14 cellular contexts compared by ENCODE assay signal in the genomic region with DNA sequence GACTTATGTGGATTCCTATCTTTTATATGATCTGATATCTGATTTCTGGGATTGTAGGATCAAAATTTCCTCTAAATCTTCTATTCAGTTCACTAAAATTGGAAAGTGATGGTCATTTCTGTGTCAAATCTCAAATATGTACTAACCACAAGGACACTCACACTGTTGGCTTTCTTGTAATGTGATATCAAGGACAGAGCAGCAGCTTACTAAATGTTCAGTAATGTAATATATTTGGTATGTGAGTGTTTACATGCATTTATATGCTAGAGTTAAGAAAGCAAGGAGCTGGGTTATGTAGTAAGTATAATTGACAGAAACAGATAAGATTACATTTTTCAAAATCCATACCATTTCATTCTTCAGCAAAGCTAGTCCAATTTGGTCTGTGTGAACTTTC. TPM values are rescaled to one million over a fixed set of nuclear protein-coding genes. Genes with fewer than 3 reads are reported as not detected.
A peak's percentile ranks its signal among the peaks of the same experiment; 100 is the strongest.
DNase-seq lines count a peak whose midpoint lies in the region; ATAC-seq and TF ChIP-seq lines count a peak whose summit lies in the region.
"Had no signal": no experiment of that assay in that cellular context is flagged by ENCODE, and none has a peak within 500 bp of the region (broad histone marks: within the 10 kb centered on the region; RNA-seq: fewer than 3 reads in every experiment).

No MANE protein-coding gene starts in this region.

- H3K4me3 ChIP-seq in AG09309 (ENCODE audit: control insufficient read depth, low read depth, low read length) (no peak overlapping the region), astrocyte of the cerebellum (ENCODE audit: low read depth, low read length) (no peak overlapping the region)
- H3K4me3 ChIP-seq: ascending aorta had no signal

- ATAC-seq in GM21825 (IDR thresholded peaks at IDR 0.05; ENCODE audit: unreplicated experiment), result no peak
- ATAC-seq: Right ventricle myocardium inferior had no signal

- in situ Hi-C loops in astrocyte of the cerebellum (cut with HindIII; ENCODE audit: low sequenced_read_pairs), result no loop called here

- DNase-seq in AG09309 (ENCODE audit: low read depth) (peak; percentile 66), HS-5 (ENCODE audit: low read depth) (peak; percentile 80), astrocyte of the cerebellum (ENCODE audit: low read depth) (peak; percentile 46), hepatic stellate cell (ENCODE audit: low spot score) (peak; percentile 54), NCI-H1092 (lab: John Stamatoyannopoulos, UW) (no peak), HT-29 (ENCODE audit: low spot score) (no peak), DMS 273 (lab: John Stamatoyannopoulos, UW; ENCODE audit: unreplicated experiment) (no peak)
- DNase-seq: activated CD4-positive, alpha-beta memory T cell treated with anti-CD3 and anti-CD28 coated beads for 36 hours; effector CD4-positive, alpha-beta T cell; kidney; NCI-H1417 treated with DMSO at 0.1 percent for 48 hours had no signal

- no peak for TF ChIP-seq CTCF in AG09309 (IDR thresholded peaks at IDR 0.05; ENCODE audit: control insufficient read depth, insufficient read depth, low read depth, low read length, missing control alignments)
- no peak for TF ChIP-seq CTCF in astrocyte of the cerebellum (IDR thresholded peaks at IDR 0.05; ENCODE audit: low read depth, low read length, missing control alignments)

RNA-seq across cellular contexts. Expression of a gene that starts 16.5 kb away (rescaled TPM):
- total RNA-seq in HT-29 (2014; rRNA removed; shearing (Covaris generic)), result 7.3 and 8.5 TPM in 2 replicates

RNA-seq across cellular contexts. Expression of a gene that starts 16.6 kb away (rescaled TPM):
- 3.1 and 4.0 TPM in 2 replicates for total RNA-seq in HT-29 (2014; rRNA removed; shearing (Covaris generic))

Comparison
In these comparisons a context has a peak if more than half of its experiments do, and no peak if none do; other contexts are left out.
1. DNase-seq: peak in AG09309 (single experiment), HS-5 (single experiment), astrocyte of the cerebellum (single experiment) and hepatic stellate cell (single experiment); none in NCI-H1092 (single experiment), HT-29 (single experiment) and DMS 273 (single experiment).